ENCODE assay signal across 1 cellular context in genomic region chr11:8224161-8224591, GRCh38.
TF ChIP-seq lines count a peak whose summit lies in the region.

No MANE protein-coding gene starts in this region.

TF ChIP-seq in H1, 55 proteins besides CTCF, POLR2A, EP300 and RAD21:
- TF ChIP-seq GABPA (IDR thresholded peaks at IDR 0.05; ENCODE audit: borderline replicate concordance, insufficient read depth, low read length) (no peak), TCF12 (IDR thresholded peaks at IDR 0.05; ENCODE audit: low read depth, low read length) (no peak), RFX5 (IDR thresholded peaks at IDR 0.05; ENCODE audit: borderline replicate concordance, low read depth, low read length) (no peak), HDAC2 (IDR thresholded peaks at IDR 0.05; ENCODE audit: borderline replicate concordance in 1 of 2, low read depth in 2 of 2, low read length in 2 of 2) (no peak), CHD7 (IDR thresholded peaks at IDR 0.05; ENCODE audit: insufficient replicate concordance, low read length) (no peak), HDAC6 (IDR thresholded peaks at IDR 0.05; ENCODE audit: low read depth, low read length) (no peak), RNF2 (IDR thresholded peaks at IDR 0.05; ENCODE audit: borderline replicate concordance, low read depth, low read length, missing control alignments, poor library complexity, severe bottlenecking) (no peak), NRF1 (IDR thresholded peaks at IDR 0.05; ENCODE audit: low read depth, low read length) (no peak), EZH2 (IDR thresholded peaks at IDR 0.05; ENCODE audit: low read depth, low read length, severe bottlenecking) (no peak), USF2 (IDR thresholded peaks at IDR 0.05; ENCODE audit: low read length) (no peak), KDM4A (IDR thresholded peaks at IDR 0.05; ENCODE audit: low read depth, low read length, severe bottlenecking) (no peak), BACH1 (IDR thresholded peaks at IDR 0.05; ENCODE audit: low read length) (no peak), KDM5A (IDR thresholded peaks at IDR 0.05; ENCODE audit: low read length) (no peak), SP1 (IDR thresholded peaks at IDR 0.05; ENCODE audit: low read depth, low read length) (no peak), BRCA1 (IDR thresholded peaks at IDR 0.05; ENCODE audit: low read depth, low read length) (no peak), TEAD4 (IDR thresholded peaks at IDR 0.05; ENCODE audit: low read depth, low read length) (no peak)
TF ChIP-seq in H1: peak in this region for 0.
